Comparison of ENCODE assay signal across 21 cellular contexts in the genomic region with DNA sequence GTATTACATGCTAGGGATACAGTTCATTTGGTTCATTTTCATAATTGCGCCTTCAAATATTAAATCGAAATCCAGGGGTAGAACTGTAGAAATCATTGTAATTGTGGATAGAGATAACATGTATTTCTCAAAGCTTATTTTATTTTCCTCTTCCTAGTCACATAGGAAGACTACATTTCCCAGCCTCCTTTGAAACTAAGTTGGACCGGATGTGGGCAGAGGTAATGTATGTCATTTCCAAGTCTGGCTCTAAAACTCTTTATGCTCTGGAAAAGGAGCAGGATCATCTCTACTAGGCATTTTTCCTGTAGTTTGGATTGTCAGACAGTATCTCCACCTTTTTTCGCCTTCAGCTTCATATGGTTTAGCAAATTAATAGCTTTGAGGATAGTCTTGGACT.
DNase-seq lines count a peak whose midpoint lies in the region; ATAC-seq and TF ChIP-seq lines count a peak whose summit lies in the region.
"Had no signal": no experiment of that assay in that cellular context is flagged by ENCODE, and none has a peak within 500 bp of the region (broad histone marks: within the 10 kb centered on the region; RNA-seq: fewer than 3 reads in every experiment).

No MANE protein-coding gene starts in this region.

- no TSS peak for BruUV-seq in mammary epithelial cell (replicated peaks; lab: Mats Ljungman, UMichigan)
- no TSS peak for BruUV-seq in MCF 10A (replicated peaks; lab: Mats Ljungman, UMichigan)
- BruUV-seq in PC-9 (replicated peaks; lab: Mats Ljungman, UMichigan), result no TSS peak

- H3K27ac Mint-ChIP-seq in MCF 10A (ENCODE audit: low read depth, unreplicated experiment), result no peak overlapping the region
- H3K27ac Mint-ChIP-seq: CD4-positive, alpha-beta memory T cell had no signal

- H3K4me3 Mint-ChIP-seq in MCF 10A (ENCODE audit: unreplicated experiment), result no peak overlapping the region
- H3K4me3 Mint-ChIP-seq: CD4-positive, alpha-beta memory T cell had no signal

- no peaks in the 10 kb centered on the region for H3K4me1 ChIP-seq in mammary epithelial cell (ENCODE audit: insufficient read depth, low read length)
- 0 out of 2 replicates have a peak, but pooled peaks cover 7% of the 10 kb centered on the region for H3K4me1 ChIP-seq in PC-9 (replicated peaks; ENCODE audit: insufficient read depth)
- no peaks in the 10 kb centered on the region for H3K4me1 ChIP-seq in gastrocnemius medialis
- H3K4me1 ChIP-seq in effector memory CD4-positive, alpha-beta T cell (ENCODE audit: control insufficient read depth, insufficient read depth, low read length, poor library complexity, severe bottlenecking), result no peaks in the 10 kb centered on the region
- H3K4me1 ChIP-seq: BLaER1 treated with 17β-estradiol and CSF1 and Interleukin-3, amounts not matched to agents 10 nM and 100 nM; Peyer's patch; SJSA1 had no signal

- ATAC-seq in gastrocnemius medialis, result no peak

- TF ChIP-seq CTCF in mammary epithelial cell (conservative IDR thresholded peaks at IDR 0.05 in 1 of 2, IDR thresholded peaks at IDR 0.05 in 1 of 2; ENCODE audit: extremely low read depth in 1 of 2, insufficient read depth in 1 of 2, low read depth in 1 of 2, low read length in 2 of 2) (no peak), MCF 10A (IDR thresholded peaks at IDR 0.05; ENCODE audit: unreplicated experiment) (no peak), PC-9 (conservative IDR thresholded peaks at IDR 0.05) (no peak), epithelial cell of esophagus (IDR thresholded peaks at IDR 0.05; ENCODE audit: insufficient read depth, low read depth, low read length, missing control alignments) (no peak), gastrocnemius medialis (IDR thresholded peaks at IDR 0.05 in 4 of 5, conservative IDR thresholded peaks at IDR 0.05 in 1 of 5) (no peak)

- no peak overlapping the region for H3K9ac ChIP-seq in mammary epithelial cell (ENCODE audit: insufficient read depth, low read length)
- H3K9ac ChIP-seq: BLaER1 treated with 17β-estradiol and CSF1 and Interleukin-3, amounts not matched to agents 10 nM and 100 nM had no signal

- H3K27ac ChIP-seq in mammary epithelial cell (ENCODE audit: insufficient read depth, low read depth, low read length), result no peak overlapping the region
- H3K27ac ChIP-seq in PC-9, result no peak overlapping the region
- no peak overlapping the region for H3K27ac ChIP-seq in gastrocnemius medialis
- H3K27ac ChIP-seq in effector memory CD4-positive, alpha-beta T cell (ENCODE audit: insufficient read depth, low read length, poor library complexity, severe bottlenecking), result no peak overlapping the region
- H3K27ac ChIP-seq: BLaER1 treated with 17β-estradiol and CSF1 and Interleukin-3, amounts not matched to agents 10 nM and 100 nM; Peyer's patch; SJSA1 had no signal

- H4K20me1 ChIP-seq in mammary epithelial cell (ENCODE audit: insufficient read depth, low read length), result no peaks in the 10 kb centered on the region
- no peaks in the 10 kb centered on the region for H4K20me1 ChIP-seq in PC-9 (ENCODE audit: insufficient read depth)
- H4K20me1 ChIP-seq: BLaER1 treated with 17β-estradiol and CSF1 and Interleukin-3, amounts not matched to agents 10 nM and 100 nM had no signal

- H3K36me3 ChIP-seq in mammary epithelial cell (ENCODE audit: insufficient read depth, low read length) (no peaks in the 10 kb centered on the region), PC-9 (ENCODE audit: low read depth) (no peaks in the 10 kb centered on the region), gastrocnemius medialis (no peaks in the 10 kb centered on the region)
- no peaks in the 10 kb centered on the region for H3K36me3 ChIP-seq in effector memory CD4-positive, alpha-beta T cell (ENCODE audit: control insufficient read depth, insufficient read depth, low read length)
- H3K36me3 ChIP-seq: BLaER1 treated with 17β-estradiol and CSF1 and Interleukin-3, amounts not matched to agents 10 nM and 100 nM; Peyer's patch; SJSA1 had no signal

- intact Hi-C loops in mammary epithelial cell (cut with micrococcal nuclease), result no loop called here
- intact Hi-C loops in MCF 10A (cut with micrococcal nuclease), result no loop called here
- intact Hi-C loops in PC-9 (cut with micrococcal nuclease; ENCODE audit: unreplicated experiment), result no loop called here
- intact Hi-C loops in gastrocnemius medialis (cut with DNase I; ENCODE audit: low total_unique reads), result no loop called here

- no peaks in the 10 kb centered on the region for H3F3A ChIP-seq in PC-9 (ENCODE audit: insufficient read depth, low read depth)

- no peaks in the 10 kb centered on the region for H3K36me3 Mint-ChIP-seq in MCF 10A (ENCODE audit: insufficient read depth, unreplicated experiment)
- H3K36me3 Mint-ChIP-seq: CD4-positive, alpha-beta memory T cell had no signal

- H3K9me3 ChIP-seq in mammary epithelial cell (replicated peaks; ENCODE audit: insufficient read depth, low read length) (no peaks in the 10 kb centered on the region), PC-9 (ENCODE audit: insufficient read depth, low read depth) (no peaks in the 10 kb centered on the region), gastrocnemius medialis (no peaks in the 10 kb centered on the region)
- no peaks in the 10 kb centered on the region for H3K9me3 ChIP-seq in effector memory CD4-positive, alpha-beta T cell (ENCODE audit: control insufficient read depth, low read length)
- H3K9me3 ChIP-seq: BLaER1 treated with 17β-estradiol and CSF1 and Interleukin-3, amounts not matched to agents 10 nM and 100 nM; Peyer's patch; SJSA1 had no signal

- H3K27me3 Mint-ChIP-seq in MCF 10A (ENCODE audit: insufficient read depth, unreplicated experiment), result peaks cover 25% of the 10 kb centered on the region

- POLR2A ChIA-PET in MCF 10A (lab: Yijun Ruan, JAX), result no interaction called here
- POLR2A ChIA-PET in PC-9 (lab: Charles Lee; ENCODE audit: unreplicated experiment), result interaction anchor here (0.6 kb wide), 1 partner anchor 1399 kb away, joined by 4 read pairs; a partner anchor contains a TSS

- H3K79me2 ChIP-seq in mammary epithelial cell (ENCODE audit: insufficient read depth, low read length), result no peaks in the 10 kb centered on the region
- no peaks in the 10 kb centered on the region for H3K79me2 ChIP-seq in PC-9 (ENCODE audit: low read depth)

- H3K9me3 Mint-ChIP-seq in MCF 10A (ENCODE audit: unreplicated experiment), result no peaks in the 10 kb centered on the region
- H3K9me3 Mint-ChIP-seq: CD4-positive, alpha-beta memory T cell had no signal

- H3K9me2 ChIP-seq in PC-9 (ENCODE audit: insufficient read depth), result no peaks in the 10 kb centered on the region

- in situ Hi-C loops in mammary epithelial cell (cut with MboI; ENCODE audit: low sequenced_read_pairs in 2 of 2) (no loop called here), gastrocnemius medialis (cut with MboI; ENCODE audit: low sequenced_read_pairs in 4 of 4) (no loop called here)

- peak overlapping the region; percentile 36 for H2AFZ ChIP-seq in mammary epithelial cell (ENCODE audit: low read depth, low read length)
- H2AFZ ChIP-seq in PC-9, result no peak overlapping the region

- no peak for DNase-seq in mammary epithelial cell
- DNase-seq in MCF 10A (ENCODE audit: unreplicated experiment), result no peak
- DNase-seq in PC-9, result no peak
- DNase-seq in epithelial cell of esophagus (ENCODE audit: low read depth), result peak; percentile 10
- DNase-seq in gastrocnemius medialis, result no peak
- DNase-seq in effector memory CD4-positive, alpha-beta T cell, result no peak
- DNase-seq in stimulated activated naive CD4-positive, alpha-beta T cell (lab: John Stamatoyannopoulos, UW), result no peak
- DNase-seq: 8988T; CD4-positive, alpha-beta memory T cell; DND-41; H7; KBM-7; NCI-H1105; NCI-H2029 treated with DMSO at 0.1 percent for 48 hours; NCI-H226; NCI-H524; NCI-H774; NK-92 treated with Interleukin-12 subunit alpha and Interleukin-12 subunit beta, amount 100 ng/mL, for 24 hours; Peyer's patch had no signal

- dilution Hi-C loops in mammary epithelial cell (cut with HindIII; ENCODE audit: low sequenced_read_pairs), result no loop called here

- H3K4me3 ChIP-seq in mammary epithelial cell (replicated peaks in 1 of 3; ENCODE audit: insufficient read depth in 1 of 3, low read depth in 2 of 3, low read length in 3 of 3) (no peak overlapping the region), PC-9 (no peak overlapping the region), epithelial cell of esophagus (ENCODE audit: low read length) (no peak overlapping the region), gastrocnemius medialis (no peak overlapping the region)
- H3K4me3 ChIP-seq in effector memory CD4-positive, alpha-beta T cell (ENCODE audit: insufficient read depth, low read depth, low read length, poor library complexity, severe bottlenecking), result no peak overlapping the region
- H3K4me3 ChIP-seq: BLaER1 treated with 17β-estradiol and CSF1 and Interleukin-3, amounts not matched to agents 10 nM and 100 nM; Peyer's patch; SJSA1 had no signal

- H3K4me2 ChIP-seq in mammary epithelial cell (ENCODE audit: insufficient read depth, low read depth, low read length), result no peak overlapping the region
- peak overlapping the region; percentile 29; the same call in 1 of the 2 replicates for H3K4me2 ChIP-seq in PC-9
- H3K4me2 ChIP-seq: BLaER1 treated with 17β-estradiol and CSF1 and Interleukin-3, amounts not matched to agents 10 nM and 100 nM had no signal

- TF ChIP-seq POLR2A in gastrocnemius medialis (IDR thresholded peaks at IDR 0.05), result no peak

- WGBS in mammary epithelial cell (ENCODE audit: low coverage, missing lambda C conversion rate), result 83% methylated on average over 4 of the region's 4 CpGs

- H3K4me1 Mint-ChIP-seq in MCF 10A (ENCODE audit: insufficient read depth, unreplicated experiment), result no peaks in the 10 kb centered on the region
- H3K4me1 Mint-ChIP-seq: CD4-positive, alpha-beta memory T cell had no signal

- CTCF ChIA-PET in mammary epithelial cell (lab: Charles Lee; ENCODE audit: low non-redundant PET), result no interaction called here
- CTCF ChIA-PET in MCF 10A (lab: Yijun Ruan, JAX), result interaction anchor here (0.6 to 2.1 kb wide), 3 partner anchors 31 to 1881 kb away, joined by 4 to 9 read pairs (median 5); no protein-coding TSS in a partner anchor
- CTCF ChIA-PET in PC-9 (lab: Charles Lee), result interaction anchor here (0.7 kb wide), 1 partner anchor 72 kb away, joined by 3 read pairs; no protein-coding TSS in a partner anchor

- H3K27me3 ChIP-seq in mammary epithelial cell (ENCODE audit: insufficient read depth, low read length) (no peaks in the 10 kb centered on the region), PC-9 (ENCODE audit: insufficient read depth, low read depth) (no peaks in the 10 kb centered on the region), gastrocnemius medialis (no peaks in the 10 kb centered on the region)
- peaks cover 2% of the 10 kb centered on the region for H3K27me3 ChIP-seq in effector memory CD4-positive, alpha-beta T cell (replicated peaks; ENCODE audit: control insufficient read depth, insufficient read depth, low read length, poor library complexity, severe bottlenecking)
- H3K27me3 ChIP-seq: BLaER1 treated with 17β-estradiol and CSF1 and Interleukin-3, amounts not matched to agents 10 nM and 100 nM; Peyer's patch had no signal
